Comparison of ENCODE assay signal across 25 cellular contexts in the genomic region with DNA sequence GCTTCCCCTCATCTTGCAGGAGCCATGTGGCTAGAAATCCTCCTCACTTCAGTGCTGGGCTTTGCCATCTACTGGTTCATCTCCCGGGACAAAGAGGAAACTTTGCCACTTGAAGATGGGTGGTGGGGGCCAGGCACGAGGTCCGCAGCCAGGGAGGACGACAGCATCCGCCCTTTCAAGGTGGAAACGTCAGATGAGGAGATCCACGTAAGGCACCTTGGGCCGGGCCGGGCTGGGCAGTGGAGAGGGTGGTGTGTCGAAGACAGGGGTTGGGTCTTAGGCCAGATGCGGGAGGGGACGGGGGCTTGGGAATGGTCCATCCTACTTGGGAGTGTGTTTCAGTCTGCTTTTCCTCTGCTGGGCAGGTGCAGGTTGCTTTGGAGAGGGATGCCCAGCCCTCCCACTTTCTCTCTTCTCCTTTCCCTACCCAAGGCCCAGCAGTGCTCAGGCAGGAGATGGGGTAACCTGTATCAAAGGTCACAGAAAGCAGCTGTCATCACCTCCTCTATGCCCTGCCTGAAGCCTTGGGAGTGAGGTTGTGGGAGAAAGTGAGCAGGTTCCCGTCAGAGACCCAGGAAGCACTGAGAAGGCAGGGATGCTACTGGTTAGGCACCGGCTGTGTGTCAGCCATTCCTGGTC.
"Had no signal": no experiment of that assay in that cellular context is flagged by ENCODE, and none has a peak within 500 bp of the region (broad histone marks: within the 10 kb centered on the region; RNA-seq: fewer than 3 reads in every experiment).

No MANE protein-coding gene starts in this region.

- DNase-seq: activated CD4-positive, alpha-beta T cell treated with anti-CD3 and anti-CD28 coated beads for 36 hours; activated CD4-positive, CD25-positive, alpha-beta regulatory T cell; activated CD8-positive, alpha-beta memory T cell treated with anti-CD3 and anti-CD28 coated beads, Interleukin-2, amount 10 ng/mL, durations not matched to agents 7 days and 5 days; activated CD8-positive, alpha-beta T cell treated with anti-CD3 and anti-CD28 coated beads, Interleukin-2, amount 10 ng/mL, durations not matched to agents 7 days and 5 days; activated naive CD8-positive, alpha-beta T cell treated with anti-CD3 and anti-CD28 coated beads, Interleukin-2, amount 50 U/mL, for 24 hours; activated T-cell treated with anti-CD3 and anti-CD28 coated beads, Interleukin-2, amount 50 U/mL, for 48 hours; colonic mucosa; effector CD8-positive, alpha-beta T cell; erythroblast; hippocampal formation; left cardiac atrium; lower lobe of right lung; mesenchymal stem cell; spleen; stimulated activated naive CD4-positive, alpha-beta T cell treated with Interleukin-2 at 50 U/mL for 16 hours; T-helper 1 cell had no signal

- H3K4me1 ChIP-seq: colonic mucosa had no signal

- H3K4me1 Mint-ChIP-seq: activated CD4-positive, alpha-beta T cell treated with anti-CD3 and anti-CD28 coated beads for 36 hours; activated CD8-positive, alpha-beta memory T cell treated with anti-CD3 and anti-CD28 coated beads, Interleukin-2, amount 10 ng/mL, durations not matched to agents 7 days and 5 days; activated naive CD4-positive, alpha-beta T cell treated with anti-CD3 and anti-CD28 coated beads, Interleukin-2, amount 50 U/mL, for 24 hours; activated naive CD8-positive, alpha-beta T cell treated with anti-CD3 and anti-CD28 coated beads, Interleukin-2, amount 50 U/mL, for 24 hours had no signal

- H3K27ac Mint-ChIP-seq: activated CD4-positive, alpha-beta T cell treated with anti-CD3 and anti-CD28 coated beads for 36 hours; activated CD8-positive, alpha-beta memory T cell treated with anti-CD3 and anti-CD28 coated beads, Interleukin-2, amount 10 ng/mL, durations not matched to agents 7 days and 5 days; activated CD8-positive, alpha-beta T cell treated with anti-CD3 and anti-CD28 coated beads, Interleukin-2, amount 10 ng/mL, durations not matched to agents 7 days and 5 days; activated naive CD4-positive, alpha-beta T cell treated with anti-CD3 and anti-CD28 coated beads, Interleukin-2, amount 50 U/mL, for 24 hours; activated naive CD8-positive, alpha-beta T cell treated with anti-CD3 and anti-CD28 coated beads, Interleukin-2, amount 50 U/mL, for 24 hours; activated T-helper 2 cell treated with anti-CD3 and anti-CD28 coated beads, Interferon-gamma antibody, Interleukin-2, Interleukin-4, amounts not matched to agents 10 μg/mL and 5 μg/mL and 100 μg/mL, durations not matched to agents 14 hours and 24 hours and 36 hours had no signal

- H3K9me3 Mint-ChIP-seq: activated naive CD4-positive, alpha-beta T cell treated with anti-CD3 and anti-CD28 coated beads, Interleukin-2, amount 50 U/mL, for 24 hours; activated naive CD8-positive, alpha-beta T cell treated with anti-CD3 and anti-CD28 coated beads, Interleukin-2, amount 50 U/mL, for 24 hours; activated T-helper 2 cell treated with anti-CD3 and anti-CD28 coated beads, Interferon-gamma antibody, Interleukin-2, Interleukin-4, amounts not matched to agents 10 μg/mL and 5 μg/mL and 100 μg/mL, durations not matched to agents 14 hours and 24 hours and 36 hours; naive thymus-derived CD8-positive, alpha-beta T cell had no signal

- H3K4me3 Mint-ChIP-seq: activated CD4-positive, alpha-beta T cell treated with anti-CD3 and anti-CD28 coated beads for 36 hours; activated CD8-positive, alpha-beta memory T cell treated with anti-CD3 and anti-CD28 coated beads, Interleukin-2, amount 10 ng/mL, durations not matched to agents 7 days and 5 days; activated CD8-positive, alpha-beta T cell treated with anti-CD3 and anti-CD28 coated beads, Interleukin-2, amount 10 ng/mL, durations not matched to agents 7 days and 5 days; activated naive CD4-positive, alpha-beta T cell treated with anti-CD3 and anti-CD28 coated beads, Interleukin-2, amount 50 U/mL, for 24 hours; activated naive CD8-positive, alpha-beta T cell treated with anti-CD3 and anti-CD28 coated beads, Interleukin-2, amount 50 U/mL, for 24 hours; naive thymus-derived CD8-positive, alpha-beta T cell had no signal

- FAIRE-seq: keratinocyte, pancreas had no signal

- H3K36me3 ChIP-seq: colonic mucosa had no signal

- H3K4me3 ChIP-seq: colonic mucosa, gastrocnemius medialis, lower lobe of right lung, pancreas, psoas muscle, spleen, tibial nerve had no signal

- ATAC-seq: activated CD4-positive, alpha-beta T cell treated with anti-CD3 and anti-CD28 coated beads for 36 hours; activated CD8-positive, alpha-beta memory T cell treated with anti-CD3 and anti-CD28 coated beads, Interleukin-2, amount 10 ng/mL, durations not matched to agents 7 days and 5 days; activated CD8-positive, alpha-beta T cell treated with anti-CD3 and anti-CD28 coated beads, Interleukin-2, amount 10 ng/mL, durations not matched to agents 7 days and 5 days; activated naive CD8-positive, alpha-beta T cell treated with anti-CD3 and anti-CD28 coated beads, Interleukin-2, amount 50 U/mL, for 24 hours; gastrocnemius medialis; left cardiac atrium; lower lobe of right lung; naive thymus-derived CD8-positive, alpha-beta T cell; pancreas; psoas muscle had no signal

- H3K27ac ChIP-seq: colonic mucosa, lower lobe of right lung, neutrophil, pancreas, psoas muscle, spleen, tibial nerve had no signal

- H3K36me3 Mint-ChIP-seq: activated CD8-positive, alpha-beta memory T cell treated with anti-CD3 and anti-CD28 coated beads, Interleukin-2, amount 10 ng/mL, durations not matched to agents 7 days and 5 days; activated naive CD4-positive, alpha-beta T cell treated with anti-CD3 and anti-CD28 coated beads, Interleukin-2, amount 50 U/mL, for 24 hours had no signal

- H3K9me3 ChIP-seq: colonic mucosa, gastrocnemius medialis, lower lobe of right lung, neutrophil, pancreas, psoas muscle, spleen, tibial nerve had no signal

- H3K27me3 Mint-ChIP-seq: activated CD4-positive, alpha-beta T cell treated with anti-CD3 and anti-CD28 coated beads for 36 hours; activated CD8-positive, alpha-beta memory T cell treated with anti-CD3 and anti-CD28 coated beads, Interleukin-2, amount 10 ng/mL, durations not matched to agents 7 days and 5 days; activated naive CD4-positive, alpha-beta T cell treated with anti-CD3 and anti-CD28 coated beads, Interleukin-2, amount 50 U/mL, for 24 hours; activated naive CD8-positive, alpha-beta T cell treated with anti-CD3 and anti-CD28 coated beads, Interleukin-2, amount 50 U/mL, for 24 hours; naive thymus-derived CD8-positive, alpha-beta T cell had no signal

- H3K27me3 ChIP-seq: colonic mucosa, gastrocnemius medialis, neutrophil, pancreas, spleen, tibial nerve had no signal
